Comparison of ENCODE assay signal across 8 cellular contexts in genomic region chr11:47376543-47377371, GRCh38. TPM values are rescaled to one million over a fixed set of nuclear protein-coding genes. Genes with fewer than 3 reads are reported as not detected.
DNase-seq lines count a peak whose midpoint lies in the region; ATAC-seq and TF ChIP-seq lines count a peak whose summit lies in the region.

No MANE protein-coding gene starts in this region.

- H3K4me1 ChIP-seq in osteoblast (ENCODE audit: insufficient read depth, low read length), result peaks cover 4% of the 10 kb centered on the region

- TF ChIP-seq CTCF in GM13976 (IDR thresholded peaks at IDR 0.05; ENCODE audit: borderline replicate concordance, control extremely low read depth, extremely low read depth, insufficient read depth, missing control alignments) (peak; percentile 15), HL-60 (IDR thresholded peaks at IDR 0.05; ENCODE audit: insufficient read depth, low read length) (no peak), osteoblast (IDR thresholded peaks at IDR 0.05; ENCODE audit: extremely low read depth, low read depth, low read length) (no peak)

- DNase-seq in GM13976 (ENCODE audit: low spot score), result peak; percentile 72
- peak in 1 of 2 experiments; percentile 89 for DNase-seq in HL-60 (ENCODE audit: low read depth in 1 of 2, low spot score in 1 of 2)
- peak; percentile 52 for DNase-seq in osteoblast (ENCODE audit: insufficient read length, low spot score, missing footprints)
- DNase-seq in H4 (ENCODE audit: low spot score), result no peak
- no peak for DNase-seq in stimulated activated CD4-positive, alpha-beta T cell treated with anti-CD3 and anti-CD28 coated beads, Interleukin-1b, Interleukin-23, amount 100 ng/mL, for 48 hours
- DNase-seq in Ammon's horn (ENCODE audit: low spot score), result no peak

- no peaks in the 10 kb centered on the region for H3K79me2 ChIP-seq in osteoblast (ENCODE audit: insufficient read depth, low read length)

- H3K4me3 ChIP-seq in HL-60 (replicated peaks; ENCODE audit: insufficient read depth, low read length), result peak overlapping the region; percentile 80
- no peak overlapping the region for H3K4me3 ChIP-seq in osteoblast (ENCODE audit: insufficient read depth, low read length)

- H2AFZ ChIP-seq in osteoblast (ENCODE audit: low read length), result no peak overlapping the region

- H3K27ac ChIP-seq in HL-60 (replicated peaks) (peak overlapping the region; percentile 100), cingulate gyrus (ENCODE audit: low read depth, low read length) (peak overlapping the region; percentile 49), osteoblast (ENCODE audit: low read depth, low read length) (no peak overlapping the region)

- H3K4me2 ChIP-seq in osteoblast (ENCODE audit: insufficient read depth, low read length), result no peak overlapping the region

- no peaks in the 10 kb centered on the region for H3K36me3 ChIP-seq in osteoblast (ENCODE audit: insufficient read depth, low read length)

- no peak for ATAC-seq in GM18498 (IDR thresholded peaks at IDR 0.05; ENCODE audit: unreplicated experiment)

- no peaks in the 10 kb centered on the region for H4K20me1 ChIP-seq in osteoblast (ENCODE audit: insufficient read depth, low read length)

- in situ Hi-C loops in GM13976 (cut with MboI; ENCODE audit: low sequenced_read_pairs, unreplicated experiment), result no loop called here

- no peaks in the 10 kb centered on the region for H3K9me3 ChIP-seq in osteoblast (ENCODE audit: low read depth, low read length)

- H3K27me3 ChIP-seq in HL-60 (ENCODE audit: insufficient read depth, poor library complexity, severe bottlenecking) (no peaks in the 10 kb centered on the region), osteoblast (ENCODE audit: insufficient read depth, low read length) (no peaks in the 10 kb centered on the region)

RNA-seq across cellular contexts. Expression of gene SPI1, which starts 1.6 kb away (rescaled TPM):
- total RNA-seq in osteoblast, result not detected in 2 replicates
- not detected in 2 replicates for total RNA-seq in H4 (2014; rRNA removed; shearing (Covaris generic))

RNA-seq across cellular contexts. Expression of gene MYBPC3, which starts 24.3 kb away (rescaled TPM):
- not detected in 2 replicates for total RNA-seq in osteoblast
- not detected in 2 replicates for total RNA-seq in H4 (2014; rRNA removed; shearing (Covaris generic))

RNA-seq across cellular contexts. Expression of gene SLC39A13, which starts 31.6 kb away (rescaled TPM):
- total RNA-seq in osteoblast, result 52.5 and 78.9 TPM in 2 replicates
- 8.5 and 9.1 TPM in 2 replicates for total RNA-seq in H4 (2014; rRNA removed; shearing (Covaris generic))

RNA-seq across cellular contexts. Expression of gene PSMC3, which starts 49.5 kb away (rescaled TPM):
- total RNA-seq in osteoblast, result 121 and 124 TPM in 2 replicates
- total RNA-seq in H4 (2014; rRNA removed; shearing (Covaris generic)), result 195 and 221 TPM in 2 replicates

Comparison
In these comparisons a context has a peak if more than half of its experiments do, and no peak if none do; other contexts are left out.
1. DNase-seq: peak in GM13976 (single experiment) and osteoblast (single experiment); none in H4 (single experiment), stimulated activated CD4-positive, alpha-beta T cell treated with anti-CD3 and anti-CD28 coated beads, Interleukin-1b, Interleukin-23, amount 100 ng/mL, for 48 hours (single experiment) and Ammon's horn (single experiment).